8 cellular contexts compared by ENCODE assay signal in the genomic region with DNA sequence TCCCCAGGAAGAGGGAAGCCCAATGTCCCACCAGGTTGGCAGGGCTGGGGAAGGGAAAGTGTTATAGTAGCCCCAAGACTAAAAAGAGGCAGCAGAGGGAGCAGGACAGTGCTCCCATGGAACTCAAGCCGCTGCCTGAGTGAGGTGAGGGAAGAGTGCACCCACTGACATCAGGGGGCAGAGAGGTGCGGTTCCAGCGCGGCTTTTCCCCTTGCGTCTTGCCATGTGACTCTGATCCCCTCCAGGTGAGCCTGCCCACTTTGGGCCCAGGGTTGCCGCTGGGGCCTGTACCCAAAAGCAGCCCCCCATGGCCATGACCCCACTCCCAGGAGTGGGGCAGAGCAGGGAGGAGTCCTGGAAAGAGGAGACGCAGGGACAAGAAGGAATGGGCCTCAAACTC.
A peak's percentile ranks its signal among the peaks of the same experiment; 100 is the strongest.
DNase-seq lines count a peak whose midpoint lies in the region; ATAC-seq, FAIRE-seq and TF ChIP-seq lines count a peak whose summit lies in the region.
"Not testable (repeated sequence)": the region's sequence is repeated elsewhere in the genome, so short reads cannot be mapped to it uniquely, and the experiment has no call there.

No MANE protein-coding gene starts in this region.

- H3K56ac ChIP-seq in mesendoderm (ENCODE audit: low read length) = not testable (repeated sequence)

- TF ChIP-seq EP300 in K562 (IDR thresholded peaks at IDR 0.05; ENCODE audit: low read length); transverse colon (IDR thresholded peaks at IDR 0.05; ENCODE audit: low read depth): not testable (repeated sequence)

- not testable (repeated sequence) for H3K36me3 ChIP-seq in CD4-positive, alpha-beta memory T cell (ENCODE audit: insufficient read depth, low read length); KOPT-K1 (ENCODE audit: insufficient read depth, low read length); K562 (ENCODE audit: control insufficient read depth, insufficient read depth, low read length); mesendoderm (ENCODE audit: control insufficient read depth, insufficient read depth, low read length); prostate gland; transverse colon

- not testable (repeated sequence) for ATAC-seq in activated CD4-positive, alpha-beta T cell treated with anti-CD3 and anti-CD28 coated beads for 36 hours
- ATAC-seq in K562 = peak; percentile 48

- not testable (repeated sequence) for H3K4me1 ChIP-seq in CD4-positive, alpha-beta memory T cell (ENCODE audit: insufficient read depth, low read length); mesendoderm (ENCODE audit: control insufficient read depth, low read depth, low read length); prostate gland (replicated peaks)
- peaks cover 2 to 25% of the 10 kb centered on the region in 2 experiments; a peak in 4 of 5 replicates for H3K4me1 ChIP-seq in K562 (replicated peaks in 1 of 2; ENCODE audit: control insufficient read depth in 2 of 2, insufficient read depth in 2 of 2, low read length in 2 of 2)
- H3K4me1 ChIP-seq in transverse colon = peaks cover 3 to 15% (median 9%) of the 10 kb centered on the region in 4 donors

- H2BK15ac ChIP-seq in mesendoderm (replicated peaks; ENCODE audit: low read depth) = not testable (repeated sequence)

- H4K8ac ChIP-seq in mesendoderm (ENCODE audit: low read depth, low read length) = peak overlapping the region; percentile 79

- H4K20me1 ChIP-seq in K562 (replicated peaks; ENCODE audit: control insufficient read depth, insufficient read depth, low read length) = not testable (repeated sequence)

- H2BK5ac ChIP-seq in mesendoderm (ENCODE audit: low read length) = not testable (repeated sequence)

- not testable (repeated sequence) for H3K79me1 ChIP-seq in mesendoderm (ENCODE audit: low read length)

- peak overlapping the region; percentile 90 to 96 (median 94) for H3K4me3 Mint-ChIP-seq in CD4-positive, alpha-beta memory T cell
- peak overlapping the region; percentile 94 for H3K4me3 Mint-ChIP-seq in activated CD4-positive, alpha-beta T cell treated with anti-CD3 and anti-CD28 coated beads for 36 hours

- H3K36me3 Mint-ChIP-seq in CD4-positive, alpha-beta memory T cell; activated CD4-positive, alpha-beta T cell treated with anti-CD3 and anti-CD28 coated beads for 36 hours (ENCODE audit: low read depth): not testable (repeated sequence)

- not testable (repeated sequence) for FAIRE-seq in K562 (lab: Jason Lieb, UNC)

- peak overlapping the region in 1 of 2 donors; percentile 97 for H3K4me3 ChIP-seq in CD4-positive, alpha-beta memory T cell (ENCODE audit: low read length in 2 of 2)
- H3K4me3 ChIP-seq in K562 (peak overlapping the region; percentile 53), fibroblast of pulmonary artery (replicated peaks; ENCODE audit: low read depth, low read length) (peak overlapping the region; percentile 72), prostate gland (peak overlapping the region; percentile 57 to 71), transverse colon (peak overlapping the region in 2 of 4 donors; percentile 78 to 80)
- not testable (repeated sequence) for H3K4me3 ChIP-seq in mesendoderm (ENCODE audit: low read length)

- CTCF ChIA-PET in CD4-positive, alpha-beta memory T cell (lab: Charles Lee; ENCODE audit: partially characterized antibody); activated CD4-positive, alpha-beta T cell treated with anti-CD3 and anti-CD28 coated beads for 36 hours (lab: Charles Lee); K562 (lab: Yijun Ruan, JAX; ENCODE audit: low intra/inter-chr PET ratio): not testable (repeated sequence)

- H3K27me3 ChIP-seq in CD4-positive, alpha-beta memory T cell (ENCODE audit: insufficient read depth, low read length); K562 (ENCODE audit: control insufficient read depth in 2 of 2, insufficient read depth in 2 of 2, low read length in 2 of 2); mesendoderm (ENCODE audit: insufficient read depth, low read length, poor library complexity); prostate gland (replicated peaks; ENCODE audit: insufficient read depth); transverse colon: not testable (repeated sequence)

- in situ Hi-C loops in K562 (cut with MboI); transverse colon (cut with MboI; ENCODE audit: low pct_ligation_motif_present in 1 of 4, low pct_unique_long_range_greater_than_20kb in 1 of 4, low sequenced_read_pairs in 3 of 4): not testable (repeated sequence)

- H2BK120ac ChIP-seq in mesendoderm (ENCODE audit: low read depth, low read length) = not testable (repeated sequence)

- H3K4me2 ChIP-seq in K562 (ENCODE audit: insufficient read depth, low read length) = peak overlapping the region; percentile 85
- H3K4me2 ChIP-seq in mesendoderm (ENCODE audit: low read length) = not testable (repeated sequence)

- intact Hi-C loops in CD4-positive, alpha-beta memory T cell (cut with micrococcal nuclease) = loop anchor here (2.0 to 10.0 kb wide), 3 partner anchors 428 to 738 kb away; a partner anchor contains a TSS
- intact Hi-C loops in activated CD4-positive, alpha-beta T cell treated with anti-CD3 and anti-CD28 coated beads for 36 hours (cut with DNase I, micrococcal nuclease) = loop anchor here (2.0 to 10.0 kb wide), 4 partner anchors 38 to 740 kb away; a partner anchor contains a TSS
- intact Hi-C loops in K562 (cut with micrococcal nuclease) = loop anchor here (5.0 kb wide), 2 partner anchors 50 to 110 kb away; no protein-coding TSS in a partner anchor
- intact Hi-C loops in prostate gland (cut with DNase I) = loop anchor here (5.0 to 10.0 kb wide), 2 partner anchors 285 to 348 kb away; a partner anchor contains a TSS
- intact Hi-C loops in transverse colon (cut with DNase I; ENCODE audit: low total_unique reads) = not testable (repeated sequence)

- peak in 2 of 3 experiments; percentile 18 to 24; a peak in 1 of 6 replicates for TF ChIP-seq CTCF in K562 (IDR thresholded peaks at IDR 0.05 in 2 of 3, conservative IDR thresholded peaks at IDR 0.05 in 1 of 3; ENCODE audit: insufficient read depth in 2 of 3, low read depth in 1 of 3, low read length in 3 of 3)
- not testable (repeated sequence) for TF ChIP-seq CTCF in fibroblast of pulmonary artery (IDR thresholded peaks at IDR 0.05; ENCODE audit: low read length, missing control alignments); prostate gland (IDR thresholded peaks at IDR 0.05); transverse colon (IDR thresholded peaks at IDR 0.05)

- H2AFZ ChIP-seq in K562 (ENCODE audit: low read depth, low read length) = peak overlapping the region; percentile 86

- H3K9me1 ChIP-seq in K562 (ENCODE audit: control insufficient read depth, insufficient read depth, low read length) = not testable (repeated sequence)

- DNase-seq in CD4-positive, alpha-beta memory T cell; activated CD4-positive, alpha-beta T cell treated with anti-CD3 and anti-CD28 coated beads for 36 hours; fibroblast of pulmonary artery (ENCODE audit: low read depth); mesendoderm; prostate gland (ENCODE audit: low spot score); transverse colon: not testable (repeated sequence)
- DNase-seq in K562 (ENCODE audit: extremely low read depth in 1 of 4, low spot score in 3 of 4) = peak; percentile 34 to 59 (median 46)

- H3K27ac Mint-ChIP-seq in CD4-positive, alpha-beta memory T cell = peak overlapping the region; percentile 83 to 99 (median 99)
- peak overlapping the region; percentile 97 for H3K27ac Mint-ChIP-seq in activated CD4-positive, alpha-beta T cell treated with anti-CD3 and anti-CD28 coated beads for 36 hours

- H3K27ac ChIP-seq in CD4-positive, alpha-beta memory T cell (ENCODE audit: low read depth, low read length) = peak overlapping the region; percentile 92
- H3K27ac ChIP-seq in KOPT-K1 (ENCODE audit: low read depth, low read length, poor library complexity, severe bottlenecking) (peak overlapping the region; percentile 74), K562 (ENCODE audit: extremely low read depth, low read depth, low read length) (peak overlapping the region; percentile 90), prostate gland (peak overlapping the region; percentile 94 to 95), transverse colon (peak overlapping the region; percentile 88 to 92 (median 90))
- H3K27ac ChIP-seq in mesendoderm (ENCODE audit: low read depth, low read length) = not testable (repeated sequence)

- not testable (repeated sequence) for H4K5ac ChIP-seq in mesendoderm (ENCODE audit: low read length)

- H3K4ac ChIP-seq in mesendoderm (ENCODE audit: low read depth, low read length) = not testable (repeated sequence)

- not testable (repeated sequence) for H3K23ac ChIP-seq in mesendoderm (ENCODE audit: low read length)

- not testable (repeated sequence) for TF ChIP-seq POLR2A in K562 (conservative IDR thresholded peaks at IDR 0.05); prostate gland (IDR thresholded peaks at IDR 0.05); transverse colon (IDR thresholded peaks at IDR 0.05)

- H3K4me1 Mint-ChIP-seq in CD4-positive, alpha-beta memory T cell = peaks cover 11 to 26% (median 18%) of the 10 kb centered on the region in 4 donors
- H3K4me1 Mint-ChIP-seq in activated CD4-positive, alpha-beta T cell treated with anti-CD3 and anti-CD28 coated beads for 36 hours = not testable (repeated sequence)

- H3K18ac ChIP-seq in mesendoderm (ENCODE audit: low read length) = not testable (repeated sequence)

- peaks cover 21% of the 10 kb centered on the region for H3K79me2 ChIP-seq in K562 (ENCODE audit: control insufficient read depth, insufficient read depth, low read length)
- H3K79me2 ChIP-seq in mesendoderm (ENCODE audit: control insufficient read depth, insufficient read depth, low read length) = not testable (repeated sequence)

- H2AK5ac ChIP-seq in mesendoderm (ENCODE audit: low read length) = not testable (repeated sequence)

- not testable (repeated sequence) for BruUV-seq in K562 (replicated peaks; lab: Mats Ljungman, UMichigan)

- peak overlapping the region; percentile 94 to 99 for H3K9ac ChIP-seq in K562 (ENCODE audit: insufficient read depth in 1 of 2, low read depth in 2 of 2, low read length in 2 of 2)
- H3K9ac ChIP-seq in mesendoderm (ENCODE audit: low read length) = not testable (repeated sequence)

- H3K27me3 Mint-ChIP-seq in CD4-positive, alpha-beta memory T cell; activated CD4-positive, alpha-beta T cell treated with anti-CD3 and anti-CD28 coated beads for 36 hours: not testable (repeated sequence)

- 10% methylated on average over 7 of the region's 7 CpGs for WGBS in K562 (ENCODE audit: insufficient coverage, low coverage, missing lambda C conversion rate)
- WGBS in mesendoderm (ENCODE audit: extremely low coverage, insufficient coverage, low lambda C conversion rate) = no CpG with 5 or more reads among the region's 7 CpGs
- WGBS in prostate gland = 77% methylated on average over 3 of the region's 7 CpGs
- 98% methylated on average over 7 of the region's 7 CpGs; no CpG with 5 or more reads in 1 of the 2 donors for WGBS in transverse colon (ENCODE audit: low coverage in 1 of 2), 2 donors

- not testable (repeated sequence) for H3K9me3 ChIP-seq in CD4-positive, alpha-beta memory T cell (ENCODE audit: control insufficient read depth in 1 of 2, low read length in 2 of 2); KOPT-K1 (ENCODE audit: insufficient read depth, low read length, poor library complexity, severe bottlenecking); K562 (replicated peaks; ENCODE audit: control insufficient read depth, insufficient read depth, low read depth, low read length); prostate gland; transverse colon

- POLR2A ChIA-PET in CD4-positive, alpha-beta memory T cell (lab: Charles Lee; ENCODE audit: partially characterized antibody) = interaction anchor here (1.5 kb wide), 1 partner anchor 162 kb away, joined by 3 read pairs; no protein-coding TSS in a partner anchor
- POLR2A ChIA-PET in activated CD4-positive, alpha-beta T cell treated with anti-CD3 and anti-CD28 coated beads for 36 hours (lab: Charles Lee); K562 (lab: Yijun Ruan, JAX): not testable (repeated sequence)

- peak in 1 of 2 experiments; percentile 24; a peak in 1 of 4 replicates for TF ChIP-seq RAD21 in K562 (CRISPR knock-in tag; conservative IDR thresholded peaks at IDR 0.05 in 1 of 2, IDR thresholded peaks at IDR 0.05 in 1 of 2)

- not testable (repeated sequence) for H3K9me3 Mint-ChIP-seq in CD4-positive, alpha-beta memory T cell; activated CD4-positive, alpha-beta T cell treated with anti-CD3 and anti-CD28 coated beads for 36 hours (ENCODE audit: low read depth)
